Comparison of ENCODE assay signal across 23 cellular contexts in the genomic region with DNA sequence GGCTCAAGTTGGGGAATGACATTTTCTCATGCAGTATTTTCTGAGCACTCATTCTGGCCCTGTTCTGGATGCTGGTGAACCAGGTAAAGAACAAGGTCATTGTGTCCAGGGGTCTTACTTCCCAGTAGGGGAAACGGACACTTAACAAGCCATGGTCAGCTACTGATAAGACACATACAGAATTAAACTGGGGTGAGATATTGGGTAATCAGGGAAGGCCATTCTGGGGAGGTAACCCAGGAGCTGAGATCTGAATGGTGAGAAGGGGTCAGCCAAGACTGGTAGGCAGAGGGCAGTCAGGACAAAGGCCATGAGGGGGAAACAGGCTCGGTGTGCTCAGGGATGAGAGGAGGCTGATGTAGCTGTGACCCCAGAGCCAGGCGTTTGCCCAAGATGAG. TPM values are rescaled to one million over a fixed set of nuclear protein-coding genes. Genes with fewer than 3 reads are reported as not detected.
DNase-seq lines count a peak whose midpoint lies in the region; ATAC-seq and TF ChIP-seq lines count a peak whose summit lies in the region.
"Had no signal": no experiment of that assay in that cellular context is flagged by ENCODE, and none has a peak within 500 bp of the region (broad histone marks: within the 10 kb centered on the region; RNA-seq: fewer than 3 reads in every experiment).

No MANE protein-coding gene starts in this region.

- no peaks in the 10 kb centered on the region for H4K20me1 ChIP-seq in osteoblast (ENCODE audit: insufficient read depth, low read length)

- POLR2A ChIA-PET in Caco-2 (lab: Charles Lee), result interaction anchor here (0.5 kb wide), 1 partner anchor 12 kb away, joined by 5 read pairs; no protein-coding TSS in a partner anchor
- POLR2A ChIA-PET in activated CD8-positive, alpha-beta T cell treated with anti-CD3 and anti-CD28 coated beads, Interleukin-2, amount 10 ng/mL, durations not matched to agents 7 days and 5 days (lab: Charles Lee), result interaction anchor here (1.2 kb wide), 1 partner anchor 325 kb away, joined by 3 read pairs; a partner anchor contains a TSS

- CTCF ChIA-PET in Caco-2 (lab: Charles Lee), result no interaction called here
- CTCF ChIA-PET in activated CD8-positive, alpha-beta T cell treated with anti-CD3 and anti-CD28 coated beads, Interleukin-2, amount 10 ng/mL, durations not matched to agents 7 days and 5 days (lab: Charles Lee), result interaction anchor here (1.6 to 2.0 kb wide), 2 partner anchors 33 to 37 kb away, joined by 3 to 6 read pairs; no protein-coding TSS in a partner anchor

- TF ChIP-seq POLR2A in esophagus squamous epithelium (IDR thresholded peaks at IDR 0.05), result no peak

- H3K4me3 ChIP-seq in Caco-2 (ENCODE audit: low read depth, low read length) (no peak overlapping the region), endodermal cell (ENCODE audit: low read length) (no peak overlapping the region), osteoblast (ENCODE audit: insufficient read depth, low read length) (no peak overlapping the region), esophagus squamous epithelium (no peak overlapping the region)
- H3K4me3 ChIP-seq: GM23248, thyroid gland had no signal

- H3K27me3 ChIP-seq in Caco-2 (replicated peaks; ENCODE audit: control insufficient read depth, insufficient read depth, low read length) (no peaks in the 10 kb centered on the region), endodermal cell (ENCODE audit: control insufficient read depth, insufficient read depth, low read length, poor library complexity, severe bottlenecking) (no peaks in the 10 kb centered on the region), osteoblast (ENCODE audit: insufficient read depth, low read length) (no peaks in the 10 kb centered on the region), esophagus squamous epithelium (no peaks in the 10 kb centered on the region)
- H3K27me3 ChIP-seq: thyroid gland had no signal

- peak overlapping the region; percentile 48 for H3K27ac Mint-ChIP-seq in Caco-2 (ENCODE audit: unreplicated experiment)
- peak overlapping the region; percentile 23 for H3K27ac Mint-ChIP-seq in activated CD8-positive, alpha-beta T cell treated with anti-CD3 and anti-CD28 coated beads, Interleukin-2, amount 10 ng/mL, durations not matched to agents 7 days and 5 days
- peak overlapping the region; percentile 14 for H3K27ac Mint-ChIP-seq in endodermal cell
- no peak overlapping the region for H3K27ac Mint-ChIP-seq in T-helper 2 cell treated with Interferon-gamma antibody and Interleukin-4, amounts not matched to agents 5 μg/mL and 100 μg/mL, for 36 hours

- H3K4me1 Mint-ChIP-seq in Caco-2 (ENCODE audit: low read depth, unreplicated experiment), result no peaks in the 10 kb centered on the region
- H3K4me1 Mint-ChIP-seq in activated CD8-positive, alpha-beta T cell treated with anti-CD3 and anti-CD28 coated beads, Interleukin-2, amount 10 ng/mL, durations not matched to agents 7 days and 5 days (ENCODE audit: low read depth), result peaks cover 23% of the 10 kb centered on the region
- no peaks in the 10 kb centered on the region for H3K4me1 Mint-ChIP-seq in endodermal cell
- H3K4me1 Mint-ChIP-seq in T-helper 2 cell treated with Interferon-gamma antibody and Interleukin-4, amounts not matched to agents 5 μg/mL and 100 μg/mL, for 36 hours (ENCODE audit: low read depth), result peaks cover 9% of the 10 kb centered on the region

- BruUV-seq in Caco-2 (replicated peaks; lab: Mats Ljungman, UMichigan), result no TSS peak

- H3K4me3 Mint-ChIP-seq in Caco-2 (ENCODE audit: unreplicated experiment) (no peak overlapping the region), endodermal cell (no peak overlapping the region)
- H3K4me3 Mint-ChIP-seq in activated CD8-positive, alpha-beta T cell treated with anti-CD3 and anti-CD28 coated beads, Interleukin-2, amount 10 ng/mL, durations not matched to agents 7 days and 5 days, result no peak overlapping the region
- H3K4me3 Mint-ChIP-seq in T-helper 2 cell treated with Interferon-gamma antibody and Interleukin-4, amounts not matched to agents 5 μg/mL and 100 μg/mL, for 36 hours, result no peak overlapping the region
- H3K4me3 Mint-ChIP-seq: naive thymus-derived CD8-positive, alpha-beta T cell had no signal

- no peak overlapping the region for H3K9ac ChIP-seq in endodermal cell (ENCODE audit: extremely low read depth, low read length, poor library complexity, severe bottlenecking)
- H3K9ac ChIP-seq: GM23248, parathyroid adenoma had no signal

- H3K36me3 ChIP-seq in Caco-2 (ENCODE audit: control insufficient read depth, insufficient read depth, low read length), result no peaks in the 10 kb centered on the region
- H3K36me3 ChIP-seq in endodermal cell (ENCODE audit: control insufficient read depth, insufficient read depth, low read length), result peaks cover 19% of the 10 kb centered on the region
- no peaks in the 10 kb centered on the region for H3K36me3 ChIP-seq in osteoblast (ENCODE audit: insufficient read depth, low read length)
- H3K36me3 ChIP-seq in esophagus squamous epithelium, result peaks cover 11 to 49% (median 30%) of the 10 kb centered on the region in 3 donors

- H3K79me2 ChIP-seq in osteoblast (ENCODE audit: insufficient read depth, low read length), result no peaks in the 10 kb centered on the region
- H3K79me2 ChIP-seq: parathyroid adenoma had no signal

- DNase-seq in Caco-2 (no peak), endodermal cell (no peak), osteoblast (ENCODE audit: insufficient read length, low spot score, missing footprints) (no peak), esophagus squamous epithelium (lab: John Stamatoyannopoulos, UW) (no peak), NCI-H526 (lab: John Stamatoyannopoulos, UW) (no peak), NCI-H1105 treated with DMSO at 0.1 percent for 48 hours (lab: John Stamatoyannopoulos, UW) (no peak)
- no peak for DNase-seq in activated CD8-positive, alpha-beta T cell treated with anti-CD3 and anti-CD28 coated beads, Interleukin-2, amount 10 ng/mL, durations not matched to agents 7 days and 5 days
- DNase-seq in T-helper 2 cell treated with Interferon-gamma antibody and Interleukin-4, amounts not matched to agents 5 μg/mL and 100 μg/mL, for 36 hours (ENCODE audit: low spot score), result no peak
- DNase-seq: activated CD4-positive, alpha-beta T cell treated with anti-CD3 and anti-CD28 coated beads for 4 hours; EL; Kasumi-1; midbrain; naive thymus-derived CD8-positive, alpha-beta T cell; NCI-H146; OCI-M1; stimulated activated CD4-positive, alpha-beta T cell treated with anti-CD3 and anti-CD28 coated beads, Interleukin-4, amount 100 ng/mL, for 24 hours; T-helper 2 cell; thyroid gland had no signal

- H3K4me1 ChIP-seq in Caco-2, result no peaks in the 10 kb centered on the region
- H3K4me1 ChIP-seq in endodermal cell (ENCODE audit: control insufficient read depth, insufficient read depth, low read length), result no peaks in the 10 kb centered on the region
- H3K4me1 ChIP-seq in osteoblast (ENCODE audit: insufficient read depth, low read length), result peaks cover 20% of the 10 kb centered on the region
- H3K4me1 ChIP-seq in esophagus squamous epithelium, result peaks cover 0 to 5% (median 0%) of the 10 kb centered on the region in 3 donors
- H3K4me1 ChIP-seq: parathyroid adenoma, thyroid gland had no signal

- WGBS in endodermal cell (ENCODE audit: insufficient coverage in 1 of 2, insufficient read length in 1 of 2), 2 experiments, result 88 to 91% methylated on average over 2 to 3 of the region's 3 CpGs
- WGBS in esophagus squamous epithelium, 2 donors, result 77 to 85% methylated on average over 3 of the region's 3 CpGs

- H3K36me3 Mint-ChIP-seq in Caco-2 (ENCODE audit: insufficient read depth, unreplicated experiment), result peaks cover 13% of the 10 kb centered on the region
- H3K36me3 Mint-ChIP-seq in activated CD8-positive, alpha-beta T cell treated with anti-CD3 and anti-CD28 coated beads, Interleukin-2, amount 10 ng/mL, durations not matched to agents 7 days and 5 days (ENCODE audit: low read depth), result peaks cover 41% of the 10 kb centered on the region
- H3K36me3 Mint-ChIP-seq in endodermal cell (ENCODE audit: low read depth), result peaks cover 34% of the 10 kb centered on the region
- peaks cover 41% of the 10 kb centered on the region for H3K36me3 Mint-ChIP-seq in T-helper 2 cell treated with Interferon-gamma antibody and Interleukin-4, amounts not matched to agents 5 μg/mL and 100 μg/mL, for 36 hours (ENCODE audit: low read depth)

- H3K27me3 Mint-ChIP-seq in Caco-2 (ENCODE audit: insufficient read depth, unreplicated experiment) (no peaks in the 10 kb centered on the region), endodermal cell (ENCODE audit: insufficient read depth) (no peaks in the 10 kb centered on the region)
- no peaks in the 10 kb centered on the region for H3K27me3 Mint-ChIP-seq in activated CD8-positive, alpha-beta T cell treated with anti-CD3 and anti-CD28 coated beads, Interleukin-2, amount 10 ng/mL, durations not matched to agents 7 days and 5 days (ENCODE audit: low read depth)
- no peaks in the 10 kb centered on the region for H3K27me3 Mint-ChIP-seq in T-helper 2 cell treated with Interferon-gamma antibody and Interleukin-4, amounts not matched to agents 5 μg/mL and 100 μg/mL, for 36 hours (ENCODE audit: low read depth)
- H3K27me3 Mint-ChIP-seq: naive thymus-derived CD8-positive, alpha-beta T cell had no signal

- H3K9me3 ChIP-seq in Caco-2, result no peaks in the 10 kb centered on the region
- no peaks in the 10 kb centered on the region for H3K9me3 ChIP-seq in endodermal cell (ENCODE audit: control insufficient read depth, low read length)
- H3K9me3 ChIP-seq in osteoblast (ENCODE audit: low read depth, low read length), result no peaks in the 10 kb centered on the region
- no peaks in the 10 kb centered on the region for H3K9me3 ChIP-seq in esophagus squamous epithelium
- H3K9me3 ChIP-seq: thyroid gland had no signal

- H3K27ac ChIP-seq in endodermal cell (ENCODE audit: low read depth, low read length), result no peak overlapping the region
- H3K27ac ChIP-seq in osteoblast (ENCODE audit: low read depth, low read length), result peak overlapping the region; percentile 13
- H3K27ac ChIP-seq in esophagus squamous epithelium, result no peak overlapping the region
- H3K27ac ChIP-seq: GM23248, parathyroid adenoma, thyroid gland had no signal

- no peak overlapping the region for H2AFZ ChIP-seq in osteoblast (ENCODE audit: low read length)
- H2AFZ ChIP-seq: GM23248, parathyroid adenoma had no signal

- TF ChIP-seq CTCF in Caco-2 (IDR thresholded peaks at IDR 0.05; ENCODE audit: insufficient read depth in 1 of 2, low read depth in 1 of 2, low read length in 1 of 2, severe bottlenecking in 1 of 2, unreplicated experiment in 1 of 2) (no peak), endodermal cell (conservative IDR thresholded peaks at IDR 0.05) (no peak), osteoblast (IDR thresholded peaks at IDR 0.05; ENCODE audit: extremely low read depth, low read depth, low read length) (no peak), esophagus squamous epithelium (IDR thresholded peaks at IDR 0.05) (no peak)

- no peak for ATAC-seq in activated CD8-positive, alpha-beta T cell treated with anti-CD3 and anti-CD28 coated beads, Interleukin-2, amount 10 ng/mL, durations not matched to agents 7 days and 5 days
- ATAC-seq: naive thymus-derived CD8-positive, alpha-beta T cell; SK-N-SH treated with all-trans-retinoic acid at 6 μM for 48 hours; stimulated activated naive CD8-positive, alpha-beta T cell treated with anti-CD3 and anti-CD28 coated beads, Interleukin-15, Interleukin-2, amounts not matched to agents 100 U/mL and 50 U/mL, for 24 hours had no signal

- no peak overlapping the region for H3K4me2 ChIP-seq in osteoblast (ENCODE audit: insufficient read depth, low read length)

- no peaks in the 10 kb centered on the region for H3K9me3 Mint-ChIP-seq in Caco-2 (ENCODE audit: unreplicated experiment)
- H3K9me3 Mint-ChIP-seq in activated CD8-positive, alpha-beta T cell treated with anti-CD3 and anti-CD28 coated beads, Interleukin-2, amount 10 ng/mL, durations not matched to agents 7 days and 5 days (ENCODE audit: insufficient read depth), result no peaks in the 10 kb centered on the region
- H3K9me3 Mint-ChIP-seq in endodermal cell, result no peaks in the 10 kb centered on the region
- H3K9me3 Mint-ChIP-seq in T-helper 2 cell treated with Interferon-gamma antibody and Interleukin-4, amounts not matched to agents 5 μg/mL and 100 μg/mL, for 36 hours, result no peaks in the 10 kb centered on the region
- H3K9me3 Mint-ChIP-seq: activated naive CD4-positive, alpha-beta T cell treated with anti-CD3 and anti-CD28 coated beads, Interleukin-2, amount 50 U/mL, for 72 hours; naive thymus-derived CD8-positive, alpha-beta T cell had no signal

- intact Hi-C loops in Caco-2 (cut with micrococcal nuclease; ENCODE audit: unreplicated experiment) (no loop called here), esophagus squamous epithelium (cut with DNase I) (no loop called here)

RNA-seq across cellular contexts. Expression of a gene that starts 45.8 kb away (rescaled TPM):
- total RNA-seq in Caco-2 (2022) (26.9 and 29.0 TPM in 2 replicates), endodermal cell (10 to 100 TPM; 41.3 TPM), osteoblast (2.2 and 2.4 TPM in 2 replicates), esophagus squamous epithelium (10 to 100 TPM; 24.0 to 49.7 (median 37.7) TPM)
- 100 to 1,000 TPM; 179 to 193 TPM for total RNA-seq in activated CD8-positive, alpha-beta T cell treated with anti-CD3 and anti-CD28 coated beads, Interleukin-2, amount 10 ng/mL, durations not matched to agents 7 days and 5 days
- 17.8 TPM for polyA plus RNA-seq in endodermal cell (2013, experiment 1 of 2)
- polyA plus RNA-seq in endodermal cell (2013, experiment 2 of 2), result 15.9 TPM
